8 cellular contexts compared by ENCODE assay signal in genomic region chr3:39260957-39261356, GRCh38. TPM values are rescaled to one million over a fixed set of nuclear protein-coding genes. Genes with fewer than 3 reads are reported as not detected.
DNase-seq lines count a peak whose midpoint lies in the region; ATAC-seq and TF ChIP-seq lines count a peak whose summit lies in the region.

No MANE protein-coding gene starts in this region.

- no peaks in the 10 kb centered on the region for H3K4me1 Mint-ChIP-seq in Caco-2 (ENCODE audit: low read depth, unreplicated experiment)

- no peaks in the 10 kb centered on the region for H3K36me3 Mint-ChIP-seq in Caco-2 (ENCODE audit: insufficient read depth, unreplicated experiment)

- H3K9me3 Mint-ChIP-seq in Caco-2 (ENCODE audit: unreplicated experiment), result no peaks in the 10 kb centered on the region

- no peak overlapping the region for H3K9ac ChIP-seq in skeletal muscle satellite cell (ENCODE audit: low read depth, low read length)

- H3K27ac Mint-ChIP-seq in Caco-2 (ENCODE audit: unreplicated experiment), result no peak overlapping the region

- H3K4me3 ChIP-seq in ascending aorta, result no peak overlapping the region
- H3K4me3 ChIP-seq in skeletal muscle satellite cell (ENCODE audit: low read length), result no peak overlapping the region
- H3K4me3 ChIP-seq in Caco-2 (ENCODE audit: low read depth, low read length), result no peak overlapping the region

- DNase-seq in AG08395 (ENCODE audit: low spot score), result peak; percentile 98
- peak; percentile 9 for DNase-seq in SHP77 treated with DMSO at 0.1 percent for 48 hours (lab: John Stamatoyannopoulos, UW)
- DNase-seq in ascending aorta (ENCODE audit: low spot score in 2 of 2), result peak; percentile 75 to 94
- peak; percentile 88 for DNase-seq in left ventricle myocardium superior
- DNase-seq in Caco-2, result no peak

- no peaks in the 10 kb centered on the region for H3K36me3 ChIP-seq in ascending aorta
- H3K36me3 ChIP-seq in skeletal muscle satellite cell (ENCODE audit: insufficient read depth, low read length), result no peaks in the 10 kb centered on the region
- H3K36me3 ChIP-seq in Caco-2 (ENCODE audit: control insufficient read depth, insufficient read depth, low read length), result no peaks in the 10 kb centered on the region

- no peak overlapping the region for H3K4me3 Mint-ChIP-seq in Caco-2 (ENCODE audit: unreplicated experiment)

- no peak overlapping the region for H3K27ac ChIP-seq in ascending aorta

- peak overlapping the region; percentile 17 for H3K4me2 ChIP-seq in skeletal muscle satellite cell (ENCODE audit: low read length)

- CTCF ChIA-PET in Caco-2 (lab: Charles Lee), result no interaction called here

- H3K9me3 ChIP-seq in ascending aorta (no peaks in the 10 kb centered on the region), skeletal muscle satellite cell (replicated peaks; ENCODE audit: low read length) (no peaks in the 10 kb centered on the region), Caco-2 (no peaks in the 10 kb centered on the region)

- peaks cover 30% of the 10 kb centered on the region for H3K27me3 Mint-ChIP-seq in Caco-2 (ENCODE audit: insufficient read depth, unreplicated experiment)

- H3K4me1 ChIP-seq in ascending aorta (peaks cover 0 to 6% of the 10 kb centered on the region in 2 donors), skeletal muscle satellite cell (ENCODE audit: control insufficient read depth, insufficient read depth, low read length) (peaks cover 11% of the 10 kb centered on the region), Caco-2 (no peaks in the 10 kb centered on the region)

- TF ChIP-seq CTCF in ascending aorta (IDR thresholded peaks at IDR 0.05) (peak; percentile 37 to 50 (median 48)), Caco-2 (IDR thresholded peaks at IDR 0.05; ENCODE audit: insufficient read depth in 1 of 2, low read depth in 1 of 2, low read length in 1 of 2, severe bottlenecking in 1 of 2, unreplicated experiment in 1 of 2) (peak in 1 of 2 experiments; percentile 14)

- peak; percentile 56 for ATAC-seq in GM18508 (IDR thresholded peaks at IDR 0.05; ENCODE audit: insufficient read depth, unreplicated experiment)
- ATAC-seq in HG03354 (IDR thresholded peaks at IDR 0.05; ENCODE audit: poor library complexity, severe bottlenecking, unreplicated experiment), result peak; percentile 94
- peak; percentile 97 for ATAC-seq in left ventricle myocardium superior

- H3K27me3 ChIP-seq in ascending aorta (no peaks in the 10 kb centered on the region), skeletal muscle satellite cell (ENCODE audit: control insufficient read depth, insufficient read depth, low read length) (peaks cover 57% of the 10 kb centered on the region), Caco-2 (replicated peaks; ENCODE audit: control insufficient read depth, insufficient read depth, low read length) (no peaks in the 10 kb centered on the region; the same call in 1 of the 2 replicates)

- BruUV-seq in Caco-2 (replicated peaks; lab: Mats Ljungman, UMichigan), result no TSS peak

- POLR2A ChIA-PET in Caco-2 (lab: Charles Lee), result no interaction called here

- intact Hi-C loops in ascending aorta (cut with DNase I), result no loop called here
- intact Hi-C loops in left ventricle myocardium superior (cut with micrococcal nuclease), result no loop called here
- intact Hi-C loops in Caco-2 (cut with micrococcal nuclease; ENCODE audit: unreplicated experiment), result no loop called here

RNA-seq across cellular contexts. Expression of gene CX3CR1, which starts 18.9 kb away (rescaled TPM):
- total RNA-seq in ascending aorta (not detected), left ventricle myocardium superior (1.7 TPM), Caco-2 (2022) (0.61 TPM in 1 of 2 replicates, not detected in the other)
- under 0.01 TPM in 1 of 2 replicates, not detected in the other for total RNA-seq in skeletal muscle satellite cell (2012; rRNA removed)

Comparison
In these comparisons a context has a peak if more than half of its experiments do, and no peak if none do; other contexts are left out.
1. DNase-seq: peak in AG08395 (single experiment), SHP77 treated with DMSO at 0.1 percent for 48 hours (single experiment), ascending aorta (2 of 2) and left ventricle myocardium superior (single experiment); none in Caco-2 (0 of 2).
2. Peak in every context shown above with its lines, with median percentiles within 50 percentile points of each other: ATAC-seq.